In genomic region chr3:171134170-171134569, GRCh38 we compare ENCODE assay signal across 20 cellular contexts.
"Had no signal": no experiment of that assay in that cellular context is flagged by ENCODE, and none has a peak within 500 bp of the region (broad histone marks: within the 10 kb centered on the region; RNA-seq: fewer than 3 reads in every experiment).

No MANE protein-coding gene starts in this region.

- DNase-seq: activated CD4-positive, alpha-beta memory T cell treated with anti-CD3 and anti-CD28 coated beads, Interleukin-2, amount 10 ng/mL, durations not matched to agents 7 days and 5 days; activated effector memory CD4-positive, alpha-beta T cell treated with Interleukin-2 at 50 U/mL for 16 hours; activated T-cell treated with anti-CD3 and anti-CD28 coated beads, Interleukin-2, amount 50 U/mL, for 24 hours; amygdala; cerebellar nuclear complex; dermis blood vessel endothelial cell; effector memory CD8-positive, alpha-beta T cell; foreskin melanocyte; kidney glomerular epithelial cell; left ventricle myocardium superior; nucleus accumbens; T-helper 1 cell; WERI-Rb-1 had no signal

- H3K27me3 ChIP-seq: right atrium auricular region, suprapubic skin had no signal

- H3K4me1 Mint-ChIP-seq: activated naive CD4-positive, alpha-beta T cell treated with anti-CD3 and anti-CD28 coated beads, Interleukin-2, amount 50 U/mL, for 24 hours; brain; nephron had no signal

- H3K27ac ChIP-seq: right atrium auricular region, suprapubic skin, WERI-Rb-1 had no signal

- H3K36me3 ChIP-seq: suprapubic skin, WERI-Rb-1 had no signal

- H3K9me3 Mint-ChIP-seq: activated CD4-positive, alpha-beta memory T cell treated with anti-CD3 and anti-CD28 coated beads, Interleukin-2, amount 10 ng/mL, durations not matched to agents 7 days and 5 days; activated naive CD4-positive, alpha-beta T cell treated with anti-CD3 and anti-CD28 coated beads, Interleukin-2, amount 50 U/mL, for 24 hours; activated T-cell treated with anti-CD3 and anti-CD28 coated beads, Interleukin-2, amount 50 U/mL, for 24 hours; brain; effector memory CD8-positive, alpha-beta T cell; nephron; stimulated activated naive CD8-positive, alpha-beta T cell treated with anti-CD3 and anti-CD28 coated beads, Interleukin-15, Interleukin-2, amounts not matched to agents 100 ng/mL and 50 ng/mL, for 24 hours had no signal

- H3K4me3 ChIP-seq: right atrium auricular region, suprapubic skin had no signal

- H3K4me3 Mint-ChIP-seq: activated CD4-positive, alpha-beta memory T cell treated with anti-CD3 and anti-CD28 coated beads, Interleukin-2, amount 10 ng/mL, durations not matched to agents 7 days and 5 days; activated naive CD4-positive, alpha-beta T cell treated with anti-CD3 and anti-CD28 coated beads, Interleukin-2, amount 50 U/mL, for 24 hours; activated T-cell treated with anti-CD3 and anti-CD28 coated beads, Interleukin-2, amount 50 U/mL, for 24 hours; brain; effector memory CD8-positive, alpha-beta T cell; nephron; stimulated activated naive CD8-positive, alpha-beta T cell treated with anti-CD3 and anti-CD28 coated beads, Interleukin-15, Interleukin-2, amounts not matched to agents 100 ng/mL and 50 ng/mL, for 24 hours; type B pancreatic cell had no signal

- H3K27me3 Mint-ChIP-seq: activated CD4-positive, alpha-beta memory T cell treated with anti-CD3 and anti-CD28 coated beads, Interleukin-2, amount 10 ng/mL, durations not matched to agents 7 days and 5 days; activated naive CD4-positive, alpha-beta T cell treated with anti-CD3 and anti-CD28 coated beads, Interleukin-2, amount 50 U/mL, for 24 hours; activated T-cell treated with anti-CD3 and anti-CD28 coated beads, Interleukin-2, amount 50 U/mL, for 24 hours; brain; effector memory CD8-positive, alpha-beta T cell; stimulated activated naive CD8-positive, alpha-beta T cell treated with anti-CD3 and anti-CD28 coated beads, Interleukin-15, Interleukin-2, amounts not matched to agents 100 ng/mL and 50 ng/mL, for 24 hours; type B pancreatic cell had no signal

- H3K9me3 ChIP-seq: right atrium auricular region, suprapubic skin had no signal

- H3K4me1 ChIP-seq: right atrium auricular region, suprapubic skin had no signal

- H3K27ac Mint-ChIP-seq: activated CD4-positive, alpha-beta memory T cell treated with anti-CD3 and anti-CD28 coated beads, Interleukin-2, amount 10 ng/mL, durations not matched to agents 7 days and 5 days; activated naive CD4-positive, alpha-beta T cell treated with anti-CD3 and anti-CD28 coated beads, Interleukin-2, amount 50 U/mL, for 24 hours; brain; nephron; stimulated activated naive CD8-positive, alpha-beta T cell treated with anti-CD3 and anti-CD28 coated beads, Interleukin-15, Interleukin-2, amounts not matched to agents 100 ng/mL and 50 ng/mL, for 24 hours; type B pancreatic cell had no signal
